12 cellular contexts compared by ENCODE assay signal in genomic region chr9:121945849-121946248, GRCh38.
A peak's percentile ranks its signal among the peaks of the same experiment; 100 is the strongest.
DNase-seq lines count a peak whose midpoint lies in the region; TF ChIP-seq lines count a peak whose summit lies in the region.
"Had no signal": no experiment of that assay in that cellular context is flagged by ENCODE, and none has a peak within 500 bp of the region (broad histone marks: within the 10 kb centered on the region; RNA-seq: fewer than 3 reads in every experiment).

No MANE protein-coding gene starts in this region.

- H3K27me3 ChIP-seq in fibroblast of lung (ENCODE audit: control insufficient read depth, insufficient read depth, low read length), result no peaks in the 10 kb centered on the region
- H3K27me3 ChIP-seq: neural progenitor cell had no signal

- peaks cover 3% of the 10 kb centered on the region for H3K4me1 ChIP-seq in fibroblast of lung (ENCODE audit: control insufficient read depth, extremely low read depth, insufficient read depth, low read length)

- H3K27ac Mint-ChIP-seq in activated CD4-positive, alpha-beta T cell treated with anti-CD3 and anti-CD28 coated beads, Interleukin-2, amount 10 ng/mL, durations not matched to agents 24 days and 14 days, result no peak overlapping the region
- H3K27ac Mint-ChIP-seq: activated T-helper 1 cell treated with anti-CD3 and anti-CD28 coated beads, Interleukin-12 subunit alpha, Interleukin-12 subunit beta, Interleukin-2, Interleukin-4 antibody, amounts not matched to agents 30 ng/mL and 10 ng/mL and 1 ng/mL, durations not matched to agents 14 hours and 24 hours and 36 hours; neural progenitor cell had no signal

- H3K9me3 ChIP-seq in fibroblast of lung (ENCODE audit: control insufficient read depth, insufficient read depth, low read depth, low read length), result no peaks in the 10 kb centered on the region

- DNase-seq in HCEC 1CT (peak; percentile 64), T1000 (lab: John Stamatoyannopoulos, UW) (peak; percentile 5), fibroblast of lung (ENCODE audit: low read depth in 2 of 2) (peak; percentile 20 to 46), stromal cell of bone marrow (ENCODE audit: low read depth) (peak; percentile 16), SKM-1 treated with dmso at 0.1 percent for 144 hours (lab: John Stamatoyannopoulos, UW; ENCODE audit: unreplicated experiment) (no peak), NCI-H446 treated with DMSO at 0.1 percent for 48 hours (lab: John Stamatoyannopoulos, UW) (no peak)
- DNase-seq in activated CD4-positive, alpha-beta T cell treated with anti-CD3 and anti-CD28 coated beads, Interleukin-2, amount 10 ng/mL, durations not matched to agents 24 days and 14 days, result no peak
- DNase-seq: activated CD4-positive, alpha-beta T cell treated with anti-CD3 and anti-CD28 coated beads, Interleukin-2, amount 50 U/mL, for 1 hour; NCI-H446 had no signal

- no peaks in the 10 kb centered on the region for H3K36me3 Mint-ChIP-seq in activated CD4-positive, alpha-beta T cell treated with anti-CD3 and anti-CD28 coated beads, Interleukin-2, amount 10 ng/mL, durations not matched to agents 24 days and 14 days (ENCODE audit: low read depth)
- H3K36me3 Mint-ChIP-seq: neural progenitor cell had no signal

- no peak for TF ChIP-seq CTCF in fibroblast of lung (conservative IDR thresholded peaks at IDR 0.05 in 1 of 2, IDR thresholded peaks at IDR 0.05 in 1 of 2; ENCODE audit: low read depth in 1 of 2, low read length in 2 of 2)

- intact Hi-C loops in activated CD4-positive, alpha-beta T cell treated with anti-CD3 and anti-CD28 coated beads, Interleukin-2, amount 10 ng/mL, durations not matched to agents 24 days and 14 days (cut with micrococcal nuclease), result no loop called here

- peaks cover 2% of the 10 kb centered on the region for H3K27me3 Mint-ChIP-seq in activated CD4-positive, alpha-beta T cell treated with anti-CD3 and anti-CD28 coated beads, Interleukin-2, amount 10 ng/mL, durations not matched to agents 24 days and 14 days
- H3K27me3 Mint-ChIP-seq: brain had no signal

- H4K20me1 ChIP-seq in fibroblast of lung (ENCODE audit: control insufficient read depth, extremely low read depth, insufficient read depth, low read length), result no peaks in the 10 kb centered on the region

- H3K4me1 Mint-ChIP-seq in activated CD4-positive, alpha-beta T cell treated with anti-CD3 and anti-CD28 coated beads, Interleukin-2, amount 10 ng/mL, durations not matched to agents 24 days and 14 days, result no peaks in the 10 kb centered on the region

- no peaks in the 10 kb centered on the region for H3K79me2 ChIP-seq in fibroblast of lung (ENCODE audit: control insufficient read depth, insufficient read depth, low read length)

- H3K36me3 ChIP-seq in fibroblast of lung (ENCODE audit: control insufficient read depth, insufficient read depth, low read length), result no peaks in the 10 kb centered on the region
- H3K36me3 ChIP-seq: neural progenitor cell had no signal

- no peak overlapping the region for H3K4me3 Mint-ChIP-seq in activated CD4-positive, alpha-beta T cell treated with anti-CD3 and anti-CD28 coated beads, Interleukin-2, amount 10 ng/mL, durations not matched to agents 24 days and 14 days
- H3K4me3 Mint-ChIP-seq: activated T-helper 1 cell treated with anti-CD3 and anti-CD28 coated beads, Interleukin-12 subunit alpha, Interleukin-12 subunit beta, Interleukin-2, Interleukin-4 antibody, amounts not matched to agents 30 ng/mL and 10 ng/mL and 1 ng/mL, durations not matched to agents 14 hours and 24 hours and 36 hours; brain; neural progenitor cell had no signal

- H2AFZ ChIP-seq in fibroblast of lung (ENCODE audit: low read length), result no peak overlapping the region
- H2AFZ ChIP-seq: neural progenitor cell had no signal

- no peak overlapping the region for H3K4me2 ChIP-seq in fibroblast of lung (ENCODE audit: extremely low read depth, insufficient read depth, low read length)
- H3K4me2 ChIP-seq: neural progenitor cell had no signal

- H3K9me3 Mint-ChIP-seq in activated CD4-positive, alpha-beta T cell treated with anti-CD3 and anti-CD28 coated beads, Interleukin-2, amount 10 ng/mL, durations not matched to agents 24 days and 14 days, result no peaks in the 10 kb centered on the region
- H3K9me3 Mint-ChIP-seq: activated T-helper 1 cell treated with anti-CD3 and anti-CD28 coated beads, Interleukin-12 subunit alpha, Interleukin-12 subunit beta, Interleukin-2, Interleukin-4 antibody, amounts not matched to agents 30 ng/mL and 10 ng/mL and 1 ng/mL, durations not matched to agents 14 hours and 24 hours and 36 hours; neural progenitor cell had no signal

- H3K27ac ChIP-seq in fibroblast of lung (ENCODE audit: insufficient read depth, low read length), result no peak overlapping the region
- H3K27ac ChIP-seq: neural progenitor cell had no signal

- no peak overlapping the region for H3K9ac ChIP-seq in fibroblast of lung (ENCODE audit: insufficient read depth, low read length)
- H3K9ac ChIP-seq: neural progenitor cell had no signal

- H3K4me3 ChIP-seq in fibroblast of lung (replicated peaks in 1 of 4; ENCODE audit: control extremely low read depth in 1 of 4, insufficient read depth in 1 of 4, low read depth in 3 of 4, low read length in 4 of 4), result no peak overlapping the region
- H3K4me3 ChIP-seq: neural progenitor cell had no signal

Comparison
In these comparisons a context has a peak if more than half of its experiments do, and no peak if none do; other contexts are left out.
1. DNase-seq: peak in HCEC 1CT (single experiment), T1000 (single experiment), fibroblast of lung (2 of 2) and stromal cell of bone marrow (single experiment); none in activated CD4-positive, alpha-beta T cell treated with anti-CD3 and anti-CD28 coated beads, Interleukin-2, amount 10 ng/mL, durations not matched to agents 24 days and 14 days (single experiment), SKM-1 treated with dmso at 0.1 percent for 144 hours (single experiment) and NCI-H446 treated with DMSO at 0.1 percent for 48 hours (single experiment).